In the genomic region with DNA sequence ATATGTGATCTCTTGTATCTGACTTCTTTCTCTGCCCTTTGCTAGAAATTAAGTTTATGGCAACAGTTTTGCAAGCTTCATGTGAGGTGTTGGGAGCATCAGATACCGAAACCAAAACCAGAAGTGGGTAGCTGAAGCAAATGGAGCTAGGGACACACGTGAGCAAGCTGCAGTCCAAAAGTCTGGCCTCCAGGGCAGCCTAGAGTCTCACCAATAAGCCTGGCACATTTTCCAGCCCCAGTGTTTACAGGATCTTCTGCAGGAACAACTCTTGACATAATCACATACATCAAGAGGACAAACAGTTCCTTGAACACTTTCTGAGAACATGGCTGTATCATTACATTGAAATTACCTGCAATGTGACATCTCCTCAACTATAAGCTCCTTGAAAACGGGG, we compare ENCODE assay signal across 18 cellular contexts.
DNase-seq lines count a peak whose midpoint lies in the region; ATAC-seq and TF ChIP-seq lines count a peak whose summit lies in the region.
"Had no signal": no experiment of that assay in that cellular context is flagged by ENCODE, and none has a peak within 500 bp of the region (broad histone marks: within the 10 kb centered on the region; RNA-seq: fewer than 3 reads in every experiment).

No MANE protein-coding gene starts in this region.

- peak; percentile 63 for ATAC-seq in GM21390 (IDR thresholded peaks at IDR 0.05; ENCODE audit: unreplicated experiment)
- ATAC-seq in mucosa of descending colon = peak; percentile 59
- ATAC-seq in stimulated activated naive CD8-positive, alpha-beta T cell treated with anti-CD3 and anti-CD28 coated beads, Interleukin-15, Interleukin-2, amounts not matched to agents 100 U/mL and 50 U/mL, for 24 hours = no peak
- ATAC-seq in HG03457 (IDR thresholded peaks at IDR 0.05; ENCODE audit: unreplicated experiment) = no peak
- ATAC-seq: activated T-helper 17 cell treated with anti-CD3 and anti-CD28 coated beads, Interleukin-2, amount 50 U/mL, for 72 hours; left colon; naive thymus-derived CD4-positive, alpha-beta T cell had no signal

- peaks cover 14% of the 10 kb centered on the region for H3K4me1 ChIP-seq in KMS-11 (ENCODE audit: low read depth, poor library complexity, severe bottlenecking)
- peaks cover 5% of the 10 kb centered on the region for H3K4me1 ChIP-seq in mucosa of descending colon (ENCODE audit: low read depth)

- H3K9ac ChIP-seq in KMS-11 = no peak overlapping the region

- H3K4me3 Mint-ChIP-seq in progenitor cell of endocrine pancreas (ENCODE audit: low read depth) = no peak overlapping the region
- H3K4me3 Mint-ChIP-seq: activated T-helper 17 cell treated with anti-CD3 and anti-CD28 coated beads, Interleukin-2, amount 50 U/mL, for 72 hours had no signal

- H3K27me3 Mint-ChIP-seq in progenitor cell of endocrine pancreas = no peaks in the 10 kb centered on the region
- H3K27me3 Mint-ChIP-seq: activated T-helper 17 cell treated with anti-CD3 and anti-CD28 coated beads, Interleukin-2, amount 50 U/mL, for 72 hours had no signal

- H3K4me2 ChIP-seq in KMS-11 = peak overlapping the region; percentile 49; the same call in 1 of the 2 replicates

- peak; percentile 10 for TF ChIP-seq CTCF in GM12873 (IDR thresholded peaks at IDR 0.05; ENCODE audit: insufficient read depth, low read depth, low read length, missing control alignments)
- no peak for TF ChIP-seq CTCF in KMS-11 (conservative IDR thresholded peaks at IDR 0.05; ENCODE audit: low read depth, low read length)
- TF ChIP-seq CTCF in mucosa of descending colon (IDR thresholded peaks at IDR 0.05) = no peak
- no peak for TF ChIP-seq CTCF in progenitor cell of endocrine pancreas (IDR thresholded peaks at IDR 0.05; ENCODE audit: unreplicated experiment)

- H4K20me1 ChIP-seq in KMS-11 (ENCODE audit: insufficient read depth) = no peaks in the 10 kb centered on the region

- peak overlapping the region; percentile 5; the same call in 1 of the 2 replicates for H2AFZ ChIP-seq in KMS-11 (ENCODE audit: low read depth)

- H3K27ac Mint-ChIP-seq in progenitor cell of endocrine pancreas = no peak overlapping the region
- H3K27ac Mint-ChIP-seq: activated T-helper 17 cell treated with anti-CD3 and anti-CD28 coated beads, Interleukin-2, amount 50 U/mL, for 72 hours; naive thymus-derived CD4-positive, alpha-beta T cell had no signal

- H3K9me3 Mint-ChIP-seq in progenitor cell of endocrine pancreas (ENCODE audit: low read depth) = peaks cover 10% of the 10 kb centered on the region

- intact Hi-C loops in mucosa of descending colon (cut with DNase I, micrococcal nuclease) = no loop called here

- H3K36me3 Mint-ChIP-seq in progenitor cell of endocrine pancreas (ENCODE audit: insufficient read depth) = peaks cover 9% of the 10 kb centered on the region
- H3K36me3 Mint-ChIP-seq: naive thymus-derived CD4-positive, alpha-beta T cell had no signal

- H3K4me1 Mint-ChIP-seq in progenitor cell of endocrine pancreas (ENCODE audit: low read depth) = peaks cover 4% of the 10 kb centered on the region
- H3K4me1 Mint-ChIP-seq: activated T-helper 17 cell treated with anti-CD3 and anti-CD28 coated beads, Interleukin-2, amount 50 U/mL, for 72 hours; naive thymus-derived CD4-positive, alpha-beta T cell had no signal

- H3K27ac ChIP-seq in KMS-11 = peak overlapping the region; percentile 17; the same call in 1 of the 2 replicates
- H3K27ac ChIP-seq: VCaP had no signal

- H3K4me3 ChIP-seq in KMS-11 (IDR thresholded peaks at IDR 0.05; ENCODE audit: insufficient read depth, low read depth, low read length) = no peak overlapping the region
- H3K4me3 ChIP-seq in mucosa of descending colon = no peak overlapping the region
- H3K4me3 ChIP-seq: adrenal gland had no signal

- no peaks in the 10 kb centered on the region for H3K79me2 ChIP-seq in KMS-11 (ENCODE audit: insufficient read depth, low read depth)

- H3K36me3 ChIP-seq in KMS-11 (ENCODE audit: insufficient read depth) (no peaks in the 10 kb centered on the region), mucosa of descending colon (ENCODE audit: low read depth) (no peaks in the 10 kb centered on the region)
- H3K36me3 ChIP-seq: adrenal gland had no signal

- no peaks in the 10 kb centered on the region for H3K27me3 ChIP-seq in KMS-11 (ENCODE audit: insufficient read depth, low read depth)
- H3K27me3 ChIP-seq: adrenal gland had no signal

- no peak for DNase-seq in mucosa of descending colon
- DNase-seq in progenitor cell of endocrine pancreas (ENCODE audit: low spot score, unreplicated experiment) = no peak
- no peak for DNase-seq in activated CD4-positive, alpha-beta T cell treated with anti-CD3 and anti-CD28 coated beads, Interleukin-2, amount 50 U/mL, for 4 hours
- no peak for DNase-seq in stimulated activated naive CD8-positive, alpha-beta T cell treated with anti-CD3 and anti-CD28 coated beads, Interleukin-15, Interleukin-2, amounts not matched to agents 100 U/mL and 50 U/mL, for 24 hours
- DNase-seq: activated CD8-positive, alpha-beta memory T cell treated with anti-CD3 and anti-CD28 coated beads for 24 hours; adrenal gland; central memory CD4-positive, alpha-beta T cell; effector memory CD4-positive, alpha-beta T cell; naive thymus-derived CD4-positive, alpha-beta T cell; NCI-H2081; stimulated activated CD4-positive, alpha-beta T cell treated with anti-CD3 and anti-CD28 coated beads, Interleukin-15, amount 100 ng/mL, for 24 hours had no signal

- H3K9me3 ChIP-seq in mucosa of descending colon = no peaks in the 10 kb centered on the region
- H3K9me3 ChIP-seq: adrenal gland had no signal

Comparison
In these comparisons a context has a peak if more than half of its experiments do, and no peak if none do; other contexts are left out.
1. ATAC-seq: peak in GM21390 (single experiment) and mucosa of descending colon (single experiment); none in stimulated activated naive CD8-positive, alpha-beta T cell treated with anti-CD3 and anti-CD28 coated beads, Interleukin-15, Interleukin-2, amounts not matched to agents 100 U/mL and 50 U/mL, for 24 hours (single experiment) and HG03457 (single experiment).